29 cellular contexts compared by ENCODE assay signal in the genomic region with DNA sequence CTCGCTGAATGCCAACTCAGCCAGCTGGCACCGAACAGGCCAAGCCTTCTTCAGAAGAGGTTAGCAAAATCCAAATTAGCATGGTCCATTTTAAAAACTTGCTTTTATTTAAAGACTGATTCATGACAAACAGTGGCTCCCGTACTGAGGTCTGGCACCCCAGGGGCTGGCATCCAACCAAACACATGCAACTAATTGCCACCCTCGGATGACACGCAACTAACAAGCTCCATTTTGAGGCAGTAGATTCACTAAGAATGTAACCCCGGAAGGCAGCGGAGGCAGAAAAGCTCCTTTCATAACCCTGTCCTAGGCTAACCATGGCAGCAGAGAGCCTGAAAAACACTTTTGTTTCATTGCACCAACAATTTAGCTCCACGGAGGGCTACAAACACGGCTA.
DNase-seq lines count a peak whose midpoint lies in the region; TF ChIP-seq lines count a peak whose summit lies in the region.
"Had no signal": no experiment of that assay in that cellular context is flagged by ENCODE, and none has a peak within 500 bp of the region (broad histone marks: within the 10 kb centered on the region; RNA-seq: fewer than 3 reads in every experiment).

No MANE protein-coding gene starts in this region.

- no peak for TF ChIP-seq POLR2A in uterus (IDR thresholded peaks at IDR 0.05)

- H3F3A ChIP-seq in neural progenitor cell (ENCODE audit: low read depth), result peaks cover 13% of the 10 kb centered on the region

- no peaks in the 10 kb centered on the region for H3K9me3 ChIP-seq in neural progenitor cell (ENCODE audit: low read depth)
- H3K9me3 ChIP-seq in uterus, result peaks cover 0 to 4% of the 10 kb centered on the region in 2 donors
- H3K9me3 ChIP-seq: Caco-2, HAP-1, lower lobe of right lung, tibial artery had no signal

- H2AFZ ChIP-seq in neural progenitor cell (replicated peaks), result peak overlapping the region; percentile 41

- DNase-seq in Ammon's horn (ENCODE audit: low spot score) (peak; percentile 60), RPMI7951 (ENCODE audit: low read depth) (peak; percentile 87), fibroblast of gingiva (ENCODE audit: low read depth) (peak; percentile 11), neural progenitor cell (ENCODE audit: low spot score) (no peak), NK-92 (lab: John Stamatoyannopoulos, UW; ENCODE audit: unreplicated experiment) (no peak), posterior vena cava (ENCODE audit: low spot score) (no peak), uterus (no peak), NCI-H2107 treated with DMSO at 0.1 percent for 48 hours (lab: John Stamatoyannopoulos, UW; ENCODE audit: unreplicated experiment) (no peak)
- DNase-seq: activated CD4-positive, alpha-beta memory T cell treated with anti-CD3 and anti-CD28 coated beads, Interleukin-2, amount 10 ng/mL, durations not matched to agents 7 days and 5 days; activated CD4-positive, alpha-beta T cell treated with anti-CD3 and anti-CD28 coated beads for 1 hour; activated CD8-positive, alpha-beta memory T cell treated with anti-CD3 and anti-CD28 coated beads, Interleukin-2, amount 50 U/mL, for 48 hours; aorta; Caco-2; DMS79; GF-D8; glutamatergic neuron; lower lobe of right lung; NCI-H1105; NCI-H1930; NCI-H226; NCI-H82; OCI-M1; stimulated activated naive CD8-positive, alpha-beta T cell treated with anti-CD3 and anti-CD28 coated beads, Interleukin-15, Interleukin-2, amounts not matched to agents 100 U/mL and 50 U/mL, for 24 hours; T-helper 17 cell; tibial artery had no signal

- no peak overlapping the region for H3K4me3 Mint-ChIP-seq in neural progenitor cell
- H3K4me3 Mint-ChIP-seq: activated CD4-positive, alpha-beta memory T cell treated with anti-CD3 and anti-CD28 coated beads, Interleukin-2, amount 10 ng/mL, durations not matched to agents 7 days and 5 days; central memory CD8-positive, alpha-beta T cell; neural crest cell; T-helper 17 cell had no signal

- H3K27ac ChIP-seq in neural progenitor cell (no peak overlapping the region), uterus (no peak overlapping the region)
- H3K27ac ChIP-seq: lower lobe of right lung, tibial artery had no signal

- H3K27me3 Mint-ChIP-seq in neural progenitor cell (ENCODE audit: insufficient read depth, low read depth), result peaks cover 2% of the 10 kb centered on the region
- H3K27me3 Mint-ChIP-seq: activated CD4-positive, alpha-beta memory T cell treated with anti-CD3 and anti-CD28 coated beads, Interleukin-2, amount 10 ng/mL, durations not matched to agents 7 days and 5 days; central memory CD8-positive, alpha-beta T cell; T-helper 17 cell had no signal

- H3K4me3 ChIP-seq in neural progenitor cell (no peak overlapping the region), uterus (no peak overlapping the region)
- H3K4me3 ChIP-seq: HAP-1, lower lobe of right lung, tibial artery had no signal

- no peak for TF ChIP-seq CTCF in neural progenitor cell (IDR thresholded peaks at IDR 0.05)
- no peak for TF ChIP-seq CTCF in uterus (IDR thresholded peaks at IDR 0.05)

- no peaks in the 10 kb centered on the region for H3K79me2 ChIP-seq in neural progenitor cell (ENCODE audit: low read depth)

- H3K36me3 ChIP-seq in neural progenitor cell (no peaks in the 10 kb centered on the region), uterus (no peaks in the 10 kb centered on the region)
- H3K36me3 ChIP-seq: HAP-1, lower lobe of right lung, tibial artery had no signal

- H4K20me1 ChIP-seq in neural progenitor cell (ENCODE audit: low read depth), result no peaks in the 10 kb centered on the region

- no peaks in the 10 kb centered on the region for H3K36me3 Mint-ChIP-seq in neural progenitor cell
- H3K36me3 Mint-ChIP-seq: activated naive CD4-positive, alpha-beta T cell treated with anti-CD3 and anti-CD28 coated beads, Interleukin-2, amount 50 U/mL, for 72 hours had no signal

- intact Hi-C loops in posterior vena cava (cut with DNase I), result no loop called here
- intact Hi-C loops in uterus (cut with DNase I; ENCODE audit: low total_unique reads), result no loop called here

- peaks cover 17% of the 10 kb centered on the region for H3K4me1 ChIP-seq in neural progenitor cell
- no peaks in the 10 kb centered on the region for H3K4me1 ChIP-seq in uterus
- H3K4me1 ChIP-seq: Caco-2, HAP-1, lower lobe of right lung, tibial artery had no signal

- H3K27me3 ChIP-seq in neural progenitor cell (no peaks in the 10 kb centered on the region), uterus (no peaks in the 10 kb centered on the region)
- H3K27me3 ChIP-seq: tibial artery had no signal

- no peaks in the 10 kb centered on the region for H3K9me3 Mint-ChIP-seq in neural progenitor cell
- H3K9me3 Mint-ChIP-seq: activated naive CD4-positive, alpha-beta T cell treated with anti-CD3 and anti-CD28 coated beads, Interleukin-2, amount 50 U/mL, for 72 hours; central memory CD8-positive, alpha-beta T cell; neural crest cell had no signal

- peak overlapping the region; percentile 32 for H3K4me2 ChIP-seq in neural progenitor cell

- H3K4me1 Mint-ChIP-seq in neural progenitor cell, result peaks cover 4% of the 10 kb centered on the region
- H3K4me1 Mint-ChIP-seq: activated CD4-positive, alpha-beta memory T cell treated with anti-CD3 and anti-CD28 coated beads, Interleukin-2, amount 10 ng/mL, durations not matched to agents 7 days and 5 days; central memory CD8-positive, alpha-beta T cell; T-helper 17 cell had no signal

- H3K9ac ChIP-seq in neural progenitor cell, result no peak overlapping the region

- no peak overlapping the region for H3K27ac Mint-ChIP-seq in neural progenitor cell
- H3K27ac Mint-ChIP-seq: activated CD4-positive, alpha-beta memory T cell treated with anti-CD3 and anti-CD28 coated beads, Interleukin-2, amount 10 ng/mL, durations not matched to agents 7 days and 5 days; activated naive CD4-positive, alpha-beta T cell treated with anti-CD3 and anti-CD28 coated beads, Interleukin-2, amount 50 U/mL, for 72 hours; T-helper 17 cell had no signal

Comparison
In these comparisons a context has a peak if more than half of its experiments do, and no peak if none do; other contexts are left out.
1. DNase-seq: peak in Ammon's horn (single experiment), RPMI7951 (single experiment) and fibroblast of gingiva (single experiment); none in neural progenitor cell (single experiment), NK-92 (single experiment), posterior vena cava (single experiment), uterus (0 of 2) and NCI-H2107 treated with DMSO at 0.1 percent for 48 hours (single experiment).